ENCODE assay signal across 8 cellular contexts in genomic region chr6:34531580-34532201, GRCh38. TPM values are rescaled to one million over a fixed set of nuclear protein-coding genes. Genes with fewer than 3 reads are reported as not detected.
A peak's percentile ranks its signal among the peaks of the same experiment; 100 is the strongest.
DNase-seq lines count a peak whose midpoint lies in the region; ATAC-seq lines count a peak whose summit lies in the region.

No MANE protein-coding gene starts in this region.

- no peaks in the 10 kb centered on the region for H3K36me3 Mint-ChIP-seq in stimulated activated naive CD8-positive, alpha-beta T cell treated with anti-CD3 and anti-CD28 coated beads, Interleukin-15, Interleukin-2, amounts not matched to agents 100 ng/mL and 50 ng/mL, for 24 hours (ENCODE audit: low read depth)

- H3K4me1 Mint-ChIP-seq in stimulated activated naive CD8-positive, alpha-beta T cell treated with anti-CD3 and anti-CD28 coated beads, Interleukin-15, Interleukin-2, amounts not matched to agents 100 ng/mL and 50 ng/mL, for 24 hours (ENCODE audit: low read depth): peaks cover 7% of the 10 kb centered on the region

- H3K4me3 ChIP-seq in iPS-18c (ENCODE audit: insufficient read depth, low read depth, low read length): peak overlapping the region; percentile 9; the same call in 1 of the 2 replicates

- no peak overlapping the region for H3K27ac Mint-ChIP-seq in stimulated activated naive CD8-positive, alpha-beta T cell treated with anti-CD3 and anti-CD28 coated beads, Interleukin-15, Interleukin-2, amounts not matched to agents 100 ng/mL and 50 ng/mL, for 24 hours

- peak; percentile 43 for DNase-seq in NCI-H82 (lab: John Stamatoyannopoulos, UW)
- DNase-seq in NCI-H82 treated with DMSO at 0.1 percent for 48 hours (lab: John Stamatoyannopoulos, UW; ENCODE audit: unreplicated experiment): no peak
- peak; percentile 67 for DNase-seq in astrocyte of the hippocampus (ENCODE audit: low read depth, low spot score)
- no peak for DNase-seq in NCI-H1436 treated with DMSO at 0.1 percent for 48 hours (lab: John Stamatoyannopoulos, UW)
- DNase-seq in mesenteric fat pad (ENCODE audit: low spot score): no peak

- H3K9me3 Mint-ChIP-seq in stimulated activated naive CD8-positive, alpha-beta T cell treated with anti-CD3 and anti-CD28 coated beads, Interleukin-15, Interleukin-2, amounts not matched to agents 100 ng/mL and 50 ng/mL, for 24 hours: no peaks in the 10 kb centered on the region

- H3K27me3 Mint-ChIP-seq in stimulated activated naive CD8-positive, alpha-beta T cell treated with anti-CD3 and anti-CD28 coated beads, Interleukin-15, Interleukin-2, amounts not matched to agents 100 ng/mL and 50 ng/mL, for 24 hours: no peaks in the 10 kb centered on the region

- no peaks in the 10 kb centered on the region for H3K9me3 ChIP-seq in iPS-18c (ENCODE audit: control insufficient read depth, insufficient read depth, low read length)

- no peak for ATAC-seq in HG03565 (IDR thresholded peaks at IDR 0.05; ENCODE audit: unreplicated experiment)

- H3K4me3 Mint-ChIP-seq in stimulated activated naive CD8-positive, alpha-beta T cell treated with anti-CD3 and anti-CD28 coated beads, Interleukin-15, Interleukin-2, amounts not matched to agents 100 ng/mL and 50 ng/mL, for 24 hours: peak overlapping the region; percentile 3

RNA-seq across cellular contexts. Expression of gene SPDEF, which starts 24.4 kb away (rescaled TPM):
- 0.16 TPM for total RNA-seq in mesenteric fat pad

Comparison
In these comparisons a context has a peak if more than half of its experiments do, and no peak if none do; other contexts are left out.
1. DNase-seq: peak in NCI-H82 (single experiment) and astrocyte of the hippocampus (single experiment); none in NCI-H82 treated with DMSO at 0.1 percent for 48 hours (single experiment), NCI-H1436 treated with DMSO at 0.1 percent for 48 hours (single experiment) and mesenteric fat pad (single experiment).